In the genomic region with DNA sequence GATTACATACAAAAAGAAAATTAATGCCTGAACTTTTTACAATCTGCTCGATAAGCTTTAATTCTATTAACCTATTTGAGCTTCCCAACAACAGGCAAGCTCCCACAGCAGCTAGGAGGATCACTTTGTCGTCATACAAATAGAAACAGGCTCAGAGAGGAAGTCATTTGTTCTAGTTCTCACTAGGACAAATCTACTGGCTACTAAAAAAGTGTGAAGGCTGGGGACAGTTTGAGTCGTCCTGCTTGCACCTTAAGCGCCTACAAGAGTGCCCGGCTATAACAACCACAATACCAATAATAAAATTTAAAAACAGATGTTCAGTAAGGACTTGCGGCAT, we compare ENCODE assay signal across 8 cellular contexts. TPM values are rescaled to one million over a fixed set of nuclear protein-coding genes. Genes with fewer than 3 reads are reported as not detected.
DNase-seq lines count a peak whose midpoint lies in the region; ATAC-seq, FAIRE-seq and TF ChIP-seq lines count a peak whose summit lies in the region.

No MANE protein-coding gene starts in this region.

- H3K4me3 Mint-ChIP-seq in T-helper 17 cell: peak overlapping the region; percentile 99

- DNase-seq in T-helper 17 cell (no peak), frontal cortex (ENCODE audit: low spot score in 2 of 2) (peak; percentile 44 to 50), retinal pigment epithelial cell (ENCODE audit: low read depth) (no peak), D721Med (ENCODE audit: insufficient read length, low spot score) (no peak), NCI-H1694 treated with DMSO at 0.1 percent for 48 hours (lab: John Stamatoyannopoulos, UW) (no peak), OCI-M1 (lab: John Stamatoyannopoulos, UW) (no peak)

- no peak for FAIRE-seq in frontal cortex (lab: Jason Lieb, UNC)
- FAIRE-seq in D721Med (lab: Jason Lieb, UNC): no peak

- H3K9me3 ChIP-seq in T-helper 17 cell (ENCODE audit: control insufficient read depth, low read length, poor library complexity, severe bottlenecking): no peaks in the 10 kb centered on the region

- no peaks in the 10 kb centered on the region for H3K27me3 Mint-ChIP-seq in T-helper 17 cell

- H3K4me3 ChIP-seq in retinal pigment epithelial cell (ENCODE audit: low read length): peak overlapping the region; percentile 80

- TF ChIP-seq CTCF in retinal pigment epithelial cell (conservative IDR thresholded peaks at IDR 0.05; ENCODE audit: low read depth, low read length): no peak
- TF ChIP-seq CTCF in D721Med (IDR thresholded peaks at IDR 0.05; ENCODE audit: insufficient read depth, missing control alignments): no peak

- peak overlapping the region; percentile 99 for H3K27ac Mint-ChIP-seq in T-helper 17 cell

- ATAC-seq in GM18511 (IDR thresholded peaks at IDR 0.05; ENCODE audit: unreplicated experiment) (peak; percentile 8), HG02943 (IDR thresholded peaks at IDR 0.05; ENCODE audit: low read depth, unreplicated experiment) (peak; percentile 0), T-helper 17 cell (peak; percentile 4)

- peaks cover 3% of the 10 kb centered on the region for H3K36me3 Mint-ChIP-seq in T-helper 17 cell (ENCODE audit: low read depth)

- H3K4me1 Mint-ChIP-seq in T-helper 17 cell: peaks cover 45% of the 10 kb centered on the region

RNA-seq across cellular contexts. Expression of a gene that starts 0.6 kb away (rescaled TPM):
- total RNA-seq in T-helper 17 cell (10 to 100 TPM; 45.7 to 51.9 TPM), frontal cortex (14.7 TPM)

RNA-seq across cellular contexts. Expression of a gene that starts 12.9 kb away (rescaled TPM):
- total RNA-seq in T-helper 17 cell (10 to 100 TPM in 1 of 2 donors, 1 to 10 TPM in 1; 1.8 to 35.0 TPM), frontal cortex (not detected)

RNA-seq across cellular contexts. Expression of a gene that starts 31.8 kb away (rescaled TPM):
- total RNA-seq in T-helper 17 cell: 1 to 10 TPM in 1 of 2 donors, under 1 TPM in 1; 0.97 to 1.5 TPM
- not detected for total RNA-seq in frontal cortex

RNA-seq across cellular contexts. Expression of a gene that starts 49.3 kb away (rescaled TPM):
- 10 to 100 TPM; 61.7 to 73.9 TPM for total RNA-seq in T-helper 17 cell
- total RNA-seq in frontal cortex: 157 TPM

RNA-seq across cellular contexts. Expression of a gene that starts 50.3 kb away (rescaled TPM):
- total RNA-seq in T-helper 17 cell (10 to 100 TPM; 10.2 to 15.5 TPM), frontal cortex (25.3 TPM)

Comparison
In these comparisons a context has a peak if more than half of its experiments do, and no peak if none do; other contexts are left out.
1. DNase-seq: peak in frontal cortex (2 of 2); none in T-helper 17 cell (0 of 3), retinal pigment epithelial cell (single experiment), D721Med (single experiment), NCI-H1694 treated with DMSO at 0.1 percent for 48 hours (single experiment) and OCI-M1 (single experiment).
2. Peak in every context shown above with its lines, with median percentiles within 50 percentile points of each other: ATAC-seq.